In genomic region chr10:110363572-110364411, GRCh38 we compare ENCODE assay signal across 10 cellular contexts. TPM values are rescaled to one million over a fixed set of nuclear protein-coding genes. Genes with fewer than 3 reads are reported as not detected.
A peak's percentile ranks its signal among the peaks of the same experiment; 100 is the strongest.
DNase-seq lines count a peak whose midpoint lies in the region; ATAC-seq and TF ChIP-seq lines count a peak whose summit lies in the region.
"Had no signal": no experiment of that assay in that cellular context is flagged by ENCODE, and none has a peak within 500 bp of the region (broad histone marks: within the 10 kb centered on the region; RNA-seq: fewer than 3 reads in every experiment).

No MANE protein-coding gene starts in this region.

- H3K36me3 Mint-ChIP-seq in chondrocyte (ENCODE audit: low read depth) (no peaks in the 10 kb centered on the region), mesothelial cell of epicardium (no peaks in the 10 kb centered on the region)

- no peaks in the 10 kb centered on the region for H3K9me3 ChIP-seq in upper lobe of right lung

- no peaks in the 10 kb centered on the region for H3K36me3 ChIP-seq in upper lobe of right lung

- no peaks in the 10 kb centered on the region for H3K4me1 ChIP-seq in upper lobe of right lung

- H3K4me1 Mint-ChIP-seq in chondrocyte (ENCODE audit: low read depth) (peaks cover 46% of the 10 kb centered on the region), mesothelial cell of epicardium (peaks cover 11% of the 10 kb centered on the region)

- peak; percentile 39 for DNase-seq in stimulated activated CD4-positive, alpha-beta T cell treated with anti-CD3 and anti-CD28 coated beads, Interleukin-4, amount 100 ng/mL, for 24 hours
- no peak for DNase-seq in stimulated activated CD4-positive, alpha-beta T cell treated with anti-CD3 and anti-CD28 coated beads, Interleukin-12 subunit alpha, Interleukin-12 subunit beta, amount 100 ng/mL, for 4 hours
- DNase-seq in activated effector memory CD4-positive, alpha-beta T cell treated with Interleukin-2 at 50 U/mL for 16 hours = peak; percentile 40
- DNase-seq in left colon (no peak), upper lobe of right lung (no peak), chondrocyte (ENCODE audit: low spot score) (no peak), mesothelial cell of epicardium (ENCODE audit: low spot score in 2 of 2, unreplicated experiment in 2 of 2) (no peak), KG1 (lab: John Stamatoyannopoulos, UW) (no peak)
- DNase-seq: OCI-M1 had no signal

- no peak overlapping the region for H3K4me3 Mint-ChIP-seq in chondrocyte (ENCODE audit: unreplicated experiment)
- H3K4me3 Mint-ChIP-seq in mesothelial cell of epicardium = no peak overlapping the region
- H3K4me3 Mint-ChIP-seq: nephron had no signal

- no peak overlapping the region for H3K27ac Mint-ChIP-seq in chondrocyte (ENCODE audit: unreplicated experiment)
- no peak overlapping the region for H3K27ac Mint-ChIP-seq in mesothelial cell of epicardium
- H3K27ac Mint-ChIP-seq: nephron had no signal

- ATAC-seq in left colon = peak; percentile 88
- peak; percentile 25 for ATAC-seq in upper lobe of right lung

- no peak overlapping the region for H3K27ac ChIP-seq in upper lobe of right lung

- no peaks in the 10 kb centered on the region for H3K27me3 ChIP-seq in upper lobe of right lung

- no peaks in the 10 kb centered on the region for H3K27me3 Mint-ChIP-seq in chondrocyte (ENCODE audit: low read depth)
- no peaks in the 10 kb centered on the region for H3K27me3 Mint-ChIP-seq in mesothelial cell of epicardium (ENCODE audit: low read depth)

- no peak overlapping the region for H3K4me3 ChIP-seq in upper lobe of right lung

- H3K9me3 Mint-ChIP-seq in chondrocyte (ENCODE audit: low read depth) (no peaks in the 10 kb centered on the region), mesothelial cell of epicardium (no peaks in the 10 kb centered on the region)
- H3K9me3 Mint-ChIP-seq: nephron had no signal

- intact Hi-C loops in left colon (cut with DNase I, micrococcal nuclease) = no loop called here
- intact Hi-C loops in upper lobe of right lung (cut with DNase I) = no loop called here

- TF ChIP-seq CTCF in upper lobe of right lung (IDR thresholded peaks at IDR 0.05) (no peak), chondrocyte (IDR thresholded peaks at IDR 0.05) (no peak), mesothelial cell of epicardium (IDR thresholded peaks at IDR 0.05; ENCODE audit: unreplicated experiment) (no peak)

RNA-seq across cellular contexts. Expression of gene SMNDC1, which starts 59.1 kb away (rescaled TPM):
- total RNA-seq in left colon (10 to 100 TPM; 24.3 to 24.7 TPM), upper lobe of right lung (35.8 TPM), chondrocyte (24.9 to 27.5 TPM (median 26.2 TPM) in 3 replicates), mesothelial cell of epicardium (38.5 to 41.4 TPM (median 39.6 TPM) in 3 replicates)

Comparison
In these comparisons a context has a peak if more than half of its experiments do, and no peak if none do; other contexts are left out.
1. DNase-seq: peak in stimulated activated CD4-positive, alpha-beta T cell treated with anti-CD3 and anti-CD28 coated beads, Interleukin-4, amount 100 ng/mL, for 24 hours (single experiment) and activated effector memory CD4-positive, alpha-beta T cell treated with Interleukin-2 at 50 U/mL for 16 hours (single experiment); none in stimulated activated CD4-positive, alpha-beta T cell treated with anti-CD3 and anti-CD28 coated beads, Interleukin-12 subunit alpha, Interleukin-12 subunit beta, amount 100 ng/mL, for 4 hours (single experiment), left colon (0 of 2), upper lobe of right lung (single experiment), chondrocyte (single experiment), mesothelial cell of epicardium (0 of 2) and KG1 (single experiment).